ENCODE assay signal across 21 cellular contexts in genomic region chr14:95067526-95067925, GRCh38.
"Had no signal": no experiment of that assay in that cellular context is flagged by ENCODE, and none has a peak within 500 bp of the region (broad histone marks: within the 10 kb centered on the region; RNA-seq: fewer than 3 reads in every experiment).

No MANE protein-coding gene starts in this region.

- H3K4me3 ChIP-seq: K562 had no signal

- H3K9me3 ChIP-seq: SK-N-SH had no signal

- ATAC-seq: K562, Panc1 had no signal

- H3K27ac ChIP-seq: HL-60, KMS-11, RWPE1 had no signal

- DNase-seq: Kasumi-1, MM.1S, NCI-H1092 treated with DMSO at 0.1 percent for 48 hours, NCI-H1436, NCI-H187, NCI-H2029, NCI-H2081 treated with DMSO at 0.1 percent for 48 hours, NCI-H2171, NCI-H226, NCI-H446, NCI-H510A, NCI-H524 treated with DMSO at 0.1 percent for 48 hours, NCI-H69, NCI-H774, SHP77, SK-N-SH had no signal
